Comparison of ENCODE assay signal across 23 cellular contexts in genomic region chr9:92029553-92029952, GRCh38.
DNase-seq lines count a peak whose midpoint lies in the region; ATAC-seq and TF ChIP-seq lines count a peak whose summit lies in the region.
"Had no signal": no experiment of that assay in that cellular context is flagged by ENCODE, and none has a peak within 500 bp of the region (broad histone marks: within the 10 kb centered on the region; RNA-seq: fewer than 3 reads in every experiment).

No MANE protein-coding gene starts in this region.

- in situ Hi-C loops in astrocyte of the spinal cord (cut with HindIII; ENCODE audit: low sequenced_read_pairs) = no loop called here

- no peak overlapping the region for H3K4me3 ChIP-seq in astrocyte of the spinal cord (ENCODE audit: low read depth, low read length)
- H3K4me3 ChIP-seq: HAP-1, right atrium auricular region, testis had no signal

- H3K4me1 Mint-ChIP-seq in type B pancreatic cell (ENCODE audit: unreplicated experiment) = no peaks in the 10 kb centered on the region
- H3K4me1 Mint-ChIP-seq in activated naive CD8-positive, alpha-beta T cell treated with anti-CD3 and anti-CD28 coated beads, Interleukin-2, amount 50 U/mL, for 24 hours = no peaks in the 10 kb centered on the region
- H3K4me1 Mint-ChIP-seq: activated naive CD8-positive, alpha-beta T cell treated with anti-CD3 and anti-CD28 coated beads for 36 hours; CD14-positive monocyte; stimulated activated effector memory CD8-positive, alpha-beta T cell treated with anti-CD3 and anti-CD28 coated beads, Interleukin-12 subunit alpha, Interleukin-12 subunit beta, amount 100 ng/mL, for 72 hours had no signal

- no peak overlapping the region for H3K4me3 Mint-ChIP-seq in type B pancreatic cell
- no peak overlapping the region for H3K4me3 Mint-ChIP-seq in activated naive CD8-positive, alpha-beta T cell treated with anti-CD3 and anti-CD28 coated beads, Interleukin-2, amount 50 U/mL, for 24 hours
- H3K4me3 Mint-ChIP-seq: activated naive CD8-positive, alpha-beta T cell treated with anti-CD3 and anti-CD28 coated beads for 36 hours; activated T-helper 1 cell treated with anti-CD3 and anti-CD28 coated beads, Interleukin-12 subunit alpha, Interleukin-12 subunit beta, Interleukin-2, Interleukin-4 antibody, amounts not matched to agents 30 ng/mL and 10 ng/mL and 1 ng/mL, durations not matched to agents 14 hours and 24 hours and 36 hours; CD14-positive monocyte; stimulated activated effector memory CD8-positive, alpha-beta T cell treated with anti-CD3 and anti-CD28 coated beads, Interleukin-12 subunit alpha, Interleukin-12 subunit beta, amount 100 ng/mL, for 72 hours had no signal

- peaks cover 22% of the 10 kb centered on the region for H3K36me3 Mint-ChIP-seq in type B pancreatic cell
- H3K36me3 Mint-ChIP-seq in activated naive CD8-positive, alpha-beta T cell treated with anti-CD3 and anti-CD28 coated beads, Interleukin-2, amount 50 U/mL, for 24 hours (ENCODE audit: low read depth) = peaks cover 22% of the 10 kb centered on the region

- no peaks in the 10 kb centered on the region for H3K27me3 ChIP-seq in foreskin keratinocyte
- H3K27me3 ChIP-seq: right atrium auricular region, testis had no signal

- peak; percentile 12 for DNase-seq in DMS 273 (lab: John Stamatoyannopoulos, UW; ENCODE audit: unreplicated experiment)
- DNase-seq in DMS 273 treated with DMSO at 0.1 percent for 48 hours (lab: John Stamatoyannopoulos, UW) = no peak
- no peak for DNase-seq in astrocyte of the spinal cord (ENCODE audit: low read depth, low spot score)
- no peak for DNase-seq in foreskin keratinocyte
- no peak for DNase-seq in type B pancreatic cell (ENCODE audit: extremely low spot score, unreplicated experiment)
- DNase-seq in activated naive CD8-positive, alpha-beta T cell treated with anti-CD3 and anti-CD28 coated beads, Interleukin-2, amount 50 U/mL, for 24 hours = no peak
- DNase-seq: activated CD8-positive, alpha-beta memory T cell treated with anti-CD3 and anti-CD28 coated beads for 24 hours; activated naive CD8-positive, alpha-beta T cell treated with anti-CD3 and anti-CD28 coated beads for 36 hours; DMS153; KBM-7; mesenchymal stem cell; NCI-H2029 treated with DMSO at 0.1 percent for 48 hours; NCI-H510A; Right ventricle myocardium superior; testis; WERI-Rb-1 had no signal

- no peaks in the 10 kb centered on the region for H3K9me3 Mint-ChIP-seq in type B pancreatic cell
- no peaks in the 10 kb centered on the region for H3K9me3 Mint-ChIP-seq in activated naive CD8-positive, alpha-beta T cell treated with anti-CD3 and anti-CD28 coated beads, Interleukin-2, amount 50 U/mL, for 24 hours
- H3K9me3 Mint-ChIP-seq: activated naive CD8-positive, alpha-beta T cell treated with anti-CD3 and anti-CD28 coated beads for 36 hours; activated T-helper 1 cell treated with anti-CD3 and anti-CD28 coated beads, Interleukin-12 subunit alpha, Interleukin-12 subunit beta, Interleukin-2, Interleukin-4 antibody, amounts not matched to agents 30 ng/mL and 10 ng/mL and 1 ng/mL, durations not matched to agents 14 hours and 24 hours and 36 hours; stimulated activated effector memory CD8-positive, alpha-beta T cell treated with anti-CD3 and anti-CD28 coated beads, Interleukin-12 subunit alpha, Interleukin-12 subunit beta, amount 100 ng/mL, for 72 hours had no signal

- ATAC-seq in foreskin keratinocyte = no peak
- ATAC-seq in activated naive CD8-positive, alpha-beta T cell treated with anti-CD3 and anti-CD28 coated beads, Interleukin-2, amount 50 U/mL, for 24 hours = no peak
- no peak for ATAC-seq in GM18498 (IDR thresholded peaks at IDR 0.05; ENCODE audit: unreplicated experiment)
- no peak for ATAC-seq in GM18520 (IDR thresholded peaks at IDR 0.05; ENCODE audit: unreplicated experiment)
- ATAC-seq: stimulated activated effector memory CD8-positive, alpha-beta T cell treated with anti-CD3 and anti-CD28 coated beads, Interleukin-12 subunit alpha, Interleukin-12 subunit beta, amount 100 ng/mL, for 72 hours had no signal

- no peak overlapping the region for H3K27ac ChIP-seq in foreskin keratinocyte
- H3K27ac ChIP-seq: right atrium auricular region, testis, WERI-Rb-1 had no signal

- no peaks in the 10 kb centered on the region for H3K27me3 Mint-ChIP-seq in type B pancreatic cell
- H3K27me3 Mint-ChIP-seq in activated naive CD8-positive, alpha-beta T cell treated with anti-CD3 and anti-CD28 coated beads, Interleukin-2, amount 50 U/mL, for 24 hours = no peaks in the 10 kb centered on the region
- H3K27me3 Mint-ChIP-seq: activated naive CD8-positive, alpha-beta T cell treated with anti-CD3 and anti-CD28 coated beads for 36 hours had no signal

- TF ChIP-seq CTCF in astrocyte of the spinal cord (IDR thresholded peaks at IDR 0.05; ENCODE audit: low read depth, low read length) (peak; percentile 28), foreskin keratinocyte (conservative IDR thresholded peaks at IDR 0.05) (peak; percentile 60), type B pancreatic cell (conservative IDR thresholded peaks at IDR 0.05) (peak; percentile 58)

- no peaks in the 10 kb centered on the region for H3K4me1 ChIP-seq in foreskin keratinocyte
- H3K4me1 ChIP-seq: HAP-1, right atrium auricular region, testis had no signal

- no peak overlapping the region for H3K27ac Mint-ChIP-seq in type B pancreatic cell
- H3K27ac Mint-ChIP-seq in activated naive CD8-positive, alpha-beta T cell treated with anti-CD3 and anti-CD28 coated beads, Interleukin-2, amount 50 U/mL, for 24 hours = no peak overlapping the region
- H3K27ac Mint-ChIP-seq: activated naive CD8-positive, alpha-beta T cell treated with anti-CD3 and anti-CD28 coated beads for 36 hours; activated T-helper 1 cell treated with anti-CD3 and anti-CD28 coated beads, Interleukin-12 subunit alpha, Interleukin-12 subunit beta, Interleukin-2, Interleukin-4 antibody, amounts not matched to agents 30 ng/mL and 10 ng/mL and 1 ng/mL, durations not matched to agents 14 hours and 24 hours and 36 hours; stimulated activated effector memory CD8-positive, alpha-beta T cell treated with anti-CD3 and anti-CD28 coated beads, Interleukin-12 subunit alpha, Interleukin-12 subunit beta, amount 100 ng/mL, for 72 hours had no signal
